In genomic region chr11:58024601-58025091, GRCh38 we compare ENCODE assay signal across 1 cellular context.
TF ChIP-seq lines count a peak whose summit lies in the region.

No MANE protein-coding gene starts in this region.

TF ChIP-seq in HepG2, 621 proteins besides CTCF, POLR2A, EP300 and RAD21 (continued from another document):
- TF ChIP-seq, protein P1, sequence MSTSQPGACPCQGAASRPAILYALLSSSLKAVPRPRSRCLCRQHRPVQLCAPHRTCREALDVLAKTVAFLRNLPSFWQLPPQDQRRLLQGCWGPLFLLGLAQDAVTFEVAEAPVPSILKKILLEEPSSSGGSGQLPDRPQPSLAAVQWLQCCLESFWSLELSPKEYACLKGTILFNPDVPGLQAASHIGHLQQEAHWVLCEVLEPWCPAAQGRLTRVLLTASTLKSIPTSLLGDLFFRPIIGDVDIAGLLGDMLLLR (CRISPR knock-in tag; IDR thresholded peaks at IDR 0.05) = no peak
- TF ChIP-seq, protein P2, sequence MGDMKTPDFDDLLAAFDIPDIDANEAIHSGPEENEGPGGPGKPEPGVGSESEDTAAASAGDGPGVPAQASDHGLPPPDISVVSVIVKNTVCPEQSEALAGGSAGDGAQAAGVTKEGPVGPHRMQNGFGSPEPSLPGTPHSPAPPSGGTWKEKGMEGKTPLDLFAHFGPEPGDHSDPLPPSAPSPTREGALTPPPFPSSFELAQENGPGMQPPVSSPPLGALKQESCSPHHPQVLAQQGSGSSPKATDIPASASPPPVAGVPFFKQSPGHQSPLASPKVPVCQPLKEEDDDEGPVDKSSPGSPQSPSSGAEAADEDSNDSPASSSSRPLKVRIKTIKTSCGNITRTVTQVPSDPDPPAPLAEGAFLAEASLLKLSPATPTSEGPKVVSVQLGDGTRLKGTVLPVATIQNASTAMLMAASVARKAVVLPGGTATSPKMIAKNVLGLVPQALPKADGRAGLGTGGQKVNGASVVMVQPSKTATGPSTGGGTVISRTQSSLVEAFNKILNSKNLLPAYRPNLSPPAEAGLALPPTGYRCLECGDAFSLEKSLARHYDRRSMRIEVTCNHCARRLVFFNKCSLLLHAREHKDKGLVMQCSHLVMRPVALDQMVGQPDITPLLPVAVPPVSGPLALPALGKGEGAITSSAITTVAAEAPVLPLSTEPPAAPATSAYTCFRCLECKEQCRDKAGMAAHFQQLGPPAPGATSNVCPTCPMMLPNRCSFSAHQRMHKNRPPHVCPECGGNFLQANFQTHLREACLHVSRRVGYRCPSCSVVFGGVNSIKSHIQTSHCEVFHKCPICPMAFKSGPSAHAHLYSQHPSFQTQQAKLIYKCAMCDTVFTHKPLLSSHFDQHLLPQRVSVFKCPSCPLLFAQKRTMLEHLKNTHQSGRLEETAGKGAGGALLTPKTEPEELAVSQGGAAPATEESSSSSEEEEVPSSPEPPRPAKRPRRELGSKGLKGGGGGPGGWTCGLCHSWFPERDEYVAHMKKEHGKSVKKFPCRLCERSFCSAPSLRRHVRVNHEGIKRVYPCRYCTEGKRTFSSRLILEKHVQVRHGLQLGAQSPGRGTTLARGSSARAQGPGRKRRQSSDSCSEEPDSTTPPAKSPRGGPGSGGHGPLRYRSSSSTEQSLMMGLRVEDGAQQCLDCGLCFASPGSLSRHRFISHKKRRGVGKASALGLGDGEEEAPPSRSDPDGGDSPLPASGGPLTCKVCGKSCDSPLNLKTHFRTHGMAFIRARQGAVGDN (CRISPR knock-in tag; IDR thresholded peaks at IDR 0.05) = 0 out of 2 replicates have a peak, but pooled peaks have one; percentile 8
- TF ChIP-seq TBX2 (CRISPR knock-in tag; IDR thresholded peaks at IDR 0.05; ENCODE audit: borderline replicate concordance) = peak; percentile 50; the same call in 1 of the 2 replicates
- no peak for TF ChIP-seq ADNP (CRISPR knock-in tag; IDR thresholded peaks at IDR 0.05)
- no peak for TF ChIP-seq ZNF451 (CRISPR knock-in tag; IDR thresholded peaks at IDR 0.05)
- peak; percentile 75 for TF ChIP-seq CEBPB (IDR thresholded peaks at IDR 0.05; ENCODE audit: borderline replicate concordance, low read depth, low read length)
- peak; percentile 49; the same call in 1 of the 2 replicates for TF ChIP-seq CEBPG (CRISPR knock-in tag; IDR thresholded peaks at IDR 0.05)
- TF ChIP-seq MAZ (IDR thresholded peaks at IDR 0.05; ENCODE audit: borderline replicate concordance, low read depth, low read length) = no peak
- no peak for TF ChIP-seq MAZ (CRISPR knock-in tag; IDR thresholded peaks at IDR 0.05; ENCODE audit: low read depth)
- TF ChIP-seq TBX3 (IDR thresholded peaks at IDR 0.05; ENCODE audit: borderline replicate concordance) = peak; percentile 67; the same call in 1 of the 2 replicates
